In the genomic region with DNA sequence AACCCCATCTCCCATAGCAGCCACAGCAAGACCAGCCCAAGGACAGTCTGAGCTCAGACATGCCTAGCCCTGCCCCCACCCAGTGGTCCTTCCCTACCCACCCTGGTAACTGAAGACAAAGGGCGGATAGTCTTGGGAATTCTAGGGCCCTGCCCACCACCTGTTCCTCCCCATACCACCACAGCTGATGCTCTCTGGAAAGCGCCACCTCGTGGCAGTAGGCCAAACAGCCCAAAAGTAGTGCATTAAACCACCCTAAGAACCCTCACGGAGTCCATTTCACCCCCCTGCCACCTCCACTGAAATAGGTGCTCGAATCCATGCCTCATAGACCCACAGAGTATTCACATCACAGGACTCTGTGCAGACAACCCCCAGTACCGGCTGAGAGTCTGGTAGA, we compare ENCODE assay signal across 27 cellular contexts.
DNase-seq lines count a peak whose midpoint lies in the region; ATAC-seq, FAIRE-seq and TF ChIP-seq lines count a peak whose summit lies in the region.
"Had no signal": no experiment of that assay in that cellular context is flagged by ENCODE, and none has a peak within 500 bp of the region (broad histone marks: within the 10 kb centered on the region; RNA-seq: fewer than 3 reads in every experiment).

No MANE protein-coding gene starts in this region.

- intact Hi-C loops in ovary (cut with DNase I), result no loop called here
- intact Hi-C loops in CD8-positive, alpha-beta T cell (cut with DNase I, micrococcal nuclease), result no loop called here

- no peak overlapping the region for H2AK5ac ChIP-seq in H1 (ENCODE audit: low read depth, low read length)

- H3K36me3 ChIP-seq in NT2/D1 (ENCODE audit: insufficient read depth, insufficient read length, low read length), result no peaks in the 10 kb centered on the region
- no peaks in the 10 kb centered on the region for H3K36me3 ChIP-seq in H1 (ENCODE audit: control insufficient read depth in 2 of 4, insufficient read depth in 4 of 4, low read length in 3 of 4)
- H3K36me3 ChIP-seq in ovary, result no peaks in the 10 kb centered on the region
- no peaks in the 10 kb centered on the region for H3K36me3 ChIP-seq in CD8-positive, alpha-beta T cell (ENCODE audit: insufficient read depth, low read length)
- H3K36me3 ChIP-seq: HAP-1 had no signal

- H3K79me2 ChIP-seq in H1 (ENCODE audit: control insufficient read depth in 1 of 2, insufficient read depth in 2 of 2, low read length in 2 of 2), result no peaks in the 10 kb centered on the region

- H2BK15ac ChIP-seq in H1 (ENCODE audit: low read length), result no peak overlapping the region

- H3K27ac Mint-ChIP-seq in CD8-positive, alpha-beta T cell, result no peak overlapping the region
- H3K27ac Mint-ChIP-seq: naive B cell, type B pancreatic cell had no signal

- no peak overlapping the region for H3K9ac ChIP-seq in NT2/D1 (ENCODE audit: insufficient read length, low read depth)
- no peak overlapping the region for H3K9ac ChIP-seq in H1 (replicated peaks in 1 of 4; ENCODE audit: extremely low read depth in 1 of 4, low read depth in 3 of 4, low read length in 3 of 4)

- H3K4ac ChIP-seq in H1 (replicated peaks; ENCODE audit: insufficient read length, low read depth, low read length), result no peak overlapping the region

- no peak overlapping the region for H3K14ac ChIP-seq in H1 (ENCODE audit: insufficient read length)

- TF ChIP-seq EP300 in H1 (IDR thresholded peaks at IDR 0.05; ENCODE audit: borderline replicate concordance in 1 of 2, low read depth in 2 of 2, low read length in 2 of 2), result no peak
- TF ChIP-seq EP300 in ovary (IDR thresholded peaks at IDR 0.05), result no peak

- H4K20me1 ChIP-seq in H1 (replicated peaks in 1 of 2; ENCODE audit: control insufficient read depth in 1 of 2, insufficient read depth in 2 of 2, low read length in 2 of 2), result no peaks in the 10 kb centered on the region

- H4K5ac ChIP-seq in H1 (ENCODE audit: insufficient read length, low read depth, low read length), result no peak overlapping the region

- TF ChIP-seq POLR2A in H1 (IDR thresholded peaks at IDR 0.05; ENCODE audit: control extremely low read depth in 1 of 2, low read depth in 2 of 2, low read length in 2 of 2) (no peak), ovary (IDR thresholded peaks at IDR 0.05) (no peak)

- H4K8ac ChIP-seq in H1 (ENCODE audit: extremely low read depth, insufficient read depth, low read length), result no peak overlapping the region

- H3K4me2 ChIP-seq in H1 (ENCODE audit: insufficient read depth in 1 of 2, low read depth in 2 of 2, low read length in 2 of 2), result no peak overlapping the region

- no peaks in the 10 kb centered on the region for H3K36me3 Mint-ChIP-seq in CD8-positive, alpha-beta T cell
- H3K36me3 Mint-ChIP-seq: naive B cell, type B pancreatic cell had no signal

- no peak overlapping the region for H2AFZ ChIP-seq in H1 (ENCODE audit: low read length)

- no peak overlapping the region for H2BK120ac ChIP-seq in H1 (replicated peaks; ENCODE audit: low read depth, low read length)

- H2BK12ac ChIP-seq in H1 (ENCODE audit: low read depth, low read length), result no peak overlapping the region

- CTCF ChIA-PET in H1 (lab: Charles Lee; ENCODE audit: partially characterized antibody), result interaction anchor here (1.1 to 1.4 kb wide), 5 partner anchors 9 to 105 kb away, joined by 3 to 7 read pairs (median 4); no protein-coding TSS in a partner anchor
- CTCF ChIA-PET in CD8-positive, alpha-beta T cell (lab: Charles Lee), result no interaction called here

- H3K79me1 ChIP-seq in H1 (ENCODE audit: low read depth, low read length), result no peaks in the 10 kb centered on the region

- in situ Hi-C loops in GM13976 (cut with MboI; ENCODE audit: low sequenced_read_pairs, unreplicated experiment), result no loop called here

- H3K27ac ChIP-seq in 22Rv1 (no peak overlapping the region), H1 (ENCODE audit: low read depth, low read length) (no peak overlapping the region), ovary (no peak overlapping the region)
- H3K27ac ChIP-seq in CD8-positive, alpha-beta T cell (ENCODE audit: low read depth, low read length), result no peak overlapping the region
- H3K27ac ChIP-seq: dorsolateral prefrontal cortex had no signal

- H2BK5ac ChIP-seq in H1 (ENCODE audit: low read depth, low read length), result no peak overlapping the region

- ATAC-seq in CD8-positive, alpha-beta T cell, result no peak
- no peak for ATAC-seq in left lobe of liver
- ATAC-seq: activated T-cell treated with anti-CD3 and anti-CD28 coated beads, Interleukin-2, amount 50 U/mL, for 4 hours; left colon; Panc1 had no signal

- FAIRE-seq in H1 (lab: Jason Lieb, UNC), result no peak
- FAIRE-seq: small intestine had no signal

- 83% methylated on average over 6 of the region's 6 CpGs; no CpG with 5 or more reads in 1 of the 2 experiments for WGBS in H1 (ENCODE audit: extremely low coverage in 1 of 2, insufficient coverage in 1 of 2, insufficient read length in 1 of 2, insufficient replicate concordance in 2 of 2, low coverage in 1 of 2, low lambda C conversion rate in 2 of 2, missing lambda C conversion rate in 1 of 2), 2 experiments
- WGBS in ovary, 3 donors, result 78 to 86% (median 80%) methylated on average over 6 of the region's 6 CpGs

- no peaks in the 10 kb centered on the region for H3K27me3 ChIP-seq in NT2/D1 (ENCODE audit: insufficient read depth, insufficient read length)
- no peaks in the 10 kb centered on the region for H3K27me3 ChIP-seq in H1 (replicated peaks in 1 of 4; ENCODE audit: control insufficient read depth in 3 of 4, extremely low read depth in 1 of 4, insufficient read depth in 3 of 4, low read length in 3 of 4)
- no peaks in the 10 kb centered on the region for H3K27me3 ChIP-seq in ovary
- no peaks in the 10 kb centered on the region for H3K27me3 ChIP-seq in CD8-positive, alpha-beta T cell (ENCODE audit: insufficient read depth, low read length)
- H3K27me3 ChIP-seq: dorsolateral prefrontal cortex had no signal

- H3K4me1 ChIP-seq in NT2/D1 (ENCODE audit: insufficient read depth, insufficient read length), result no peaks in the 10 kb centered on the region
- no peaks in the 10 kb centered on the region for H3K4me1 ChIP-seq in H1 (replicated peaks in 1 of 4; ENCODE audit: control insufficient read depth in 3 of 4, insufficient read depth in 4 of 4, low read length in 3 of 4)
- H3K4me1 ChIP-seq in ovary (ENCODE audit: insufficient read depth), result no peaks in the 10 kb centered on the region
- no peaks in the 10 kb centered on the region for H3K4me1 ChIP-seq in CD8-positive, alpha-beta T cell (ENCODE audit: insufficient read depth, low read length)
- H3K4me1 ChIP-seq: Caco-2, HAP-1 had no signal

- no peaks in the 10 kb centered on the region for H3K9me3 ChIP-seq in NT2/D1 (ENCODE audit: insufficient read depth, low read length)
- H3K9me3 ChIP-seq in H1 (ENCODE audit: insufficient read depth in 2 of 2, low read depth in 1 of 2, low read length in 1 of 2), result no peaks in the 10 kb centered on the region
- no peaks in the 10 kb centered on the region for H3K9me3 ChIP-seq in ovary
- H3K9me3 ChIP-seq in CD8-positive, alpha-beta T cell (ENCODE audit: low read length), result no peaks in the 10 kb centered on the region
- H3K9me3 ChIP-seq: Caco-2, HAP-1 had no signal

- DNase-seq in H4 (ENCODE audit: low spot score), result peak; percentile 4
- peak; percentile 20 for DNase-seq in NT2/D1 (ENCODE audit: low read depth, low spot score)
- DNase-seq in H1 (ENCODE audit: low read depth in 1 of 2, low spot score in 2 of 2), result peak in 1 of 2 experiments; percentile 65
- no peak for DNase-seq in ovary
- no peak for DNase-seq in GM13976 (ENCODE audit: low spot score)
- DNase-seq in CD8-positive, alpha-beta T cell, result no peak
- no peak for DNase-seq in left lobe of liver (ENCODE audit: low spot score)
- DNase-seq: activated CD4-positive, alpha-beta T cell treated with anti-CD3 and anti-CD28 coated beads for 4 hours; activated CD8-positive, alpha-beta memory T cell treated with anti-CD3 and anti-CD28 coated beads for 24 hours; activated T-cell treated with anti-CD3 and anti-CD28 coated beads, Interleukin-2, amount 50 U/mL, for 4 hours; cerebellar nuclear complex; EL; left colon; naive B cell; NCI-H1436; NCI-H2107; NCI-H446; occipital lobe; retina; small intestine; stimulated activated CD4-positive, alpha-beta T cell treated with anti-CD3 and anti-CD28 coated beads, Interleukin-2, amount 100 ng/mL, for 24 hours had no signal

- no peak overlapping the region for H4K91ac ChIP-seq in H1 (replicated peaks; ENCODE audit: insufficient read length, low read length)

- peak overlapping the region; percentile 39 for H3K56ac ChIP-seq in H1 (replicated peaks; ENCODE audit: insufficient read length, low read depth, low read length)

- peaks cover 18% of the 10 kb centered on the region for H3K9me3 Mint-ChIP-seq in CD8-positive, alpha-beta T cell

- no peak overlapping the region for H3K18ac ChIP-seq in H1 (ENCODE audit: extremely low read depth, low read length)

- TF ChIP-seq CTCF in 22Rv1 (IDR thresholded peaks at IDR 0.05), result peak; percentile 28; the same call in 1 of the 2 replicates
- peak; percentile 20 to 53 (median 49); a peak in 3 of 4 replicates for TF ChIP-seq CTCF in H1 (IDR thresholded peaks at IDR 0.05; ENCODE audit: control extremely low read depth in 1 of 3, insufficient read depth in 1 of 3, low read depth in 1 of 3, low read length in 3 of 3)
- TF ChIP-seq CTCF in ovary (IDR thresholded peaks at IDR 0.05), result no peak
- no peak for TF ChIP-seq CTCF in GM13976 (IDR thresholded peaks at IDR 0.05; ENCODE audit: borderline replicate concordance, control extremely low read depth, extremely low read depth, insufficient read depth, missing control alignments)
- no peak for TF ChIP-seq CTCF in CD8-positive, alpha-beta T cell (IDR thresholded peaks at IDR 0.05)

- peak; percentile 36 to 53; a peak in 3 of 4 replicates for TF ChIP-seq RAD21 in H1 (IDR thresholded peaks at IDR 0.05 in 1 of 2, conservative IDR thresholded peaks at IDR 0.05 in 1 of 2; ENCODE audit: low read depth in 2 of 2, low read length in 2 of 2)

- H2BK20ac ChIP-seq in H1 (ENCODE audit: low read length), result no peak overlapping the region

- H3K23ac ChIP-seq in H1 (ENCODE audit: insufficient read length), result no peak overlapping the region

- no peaks in the 10 kb centered on the region for H3K27me3 Mint-ChIP-seq in CD8-positive, alpha-beta T cell (ENCODE audit: low read depth)
- H3K27me3 Mint-ChIP-seq: naive B cell, type B pancreatic cell had no signal

- H3K4me3 ChIP-seq in NT2/D1 (ENCODE audit: insufficient read length, low read depth) (no peak overlapping the region), H1 (ENCODE audit: extremely low read depth in 1 of 4, insufficient read depth in 2 of 4, low read depth in 3 of 4, low read length in 4 of 4) (no peak overlapping the region), ovary (no peak overlapping the region)
- H3K4me3 ChIP-seq in CD8-positive, alpha-beta T cell (ENCODE audit: low read depth, low read length), result no peak overlapping the region
- H3K4me3 ChIP-seq: dorsolateral prefrontal cortex, HAP-1 had no signal

- POLR2A ChIA-PET in H1 (lab: Charles Lee; ENCODE audit: partially characterized antibody), result no interaction called here
- POLR2A ChIA-PET in CD8-positive, alpha-beta T cell (lab: Charles Lee), result no interaction called here

- H3K4me1 Mint-ChIP-seq in CD8-positive, alpha-beta T cell (ENCODE audit: low read depth), result no peaks in the 10 kb centered on the region
- H3K4me1 Mint-ChIP-seq: naive B cell had no signal

- no peaks in the 10 kb centered on the region; the same call in 1 of the 2 replicates for H3K23me2 ChIP-seq in H1 (ENCODE audit: low read depth, low read length)

- H3K4me3 Mint-ChIP-seq in CD8-positive, alpha-beta T cell, result no peak overlapping the region
- H3K4me3 Mint-ChIP-seq: activated T-cell treated with anti-CD3 and anti-CD28 coated beads, Interleukin-2, amount 50 U/mL, for 4 hours; naive B cell; type B pancreatic cell had no signal

Comparison
In these comparisons a context has a peak if more than half of its experiments do, and no peak if none do; other contexts are left out.
1. CTCF ChIP-seq: peak in 22Rv1 (single experiment) and H1 (3 of 3); none in ovary (0 of 3), GM13976 (single experiment) and CD8-positive, alpha-beta T cell (single experiment).
2. DNase-seq: peak in H4 (single experiment) and NT2/D1 (single experiment); none in ovary (0 of 5), GM13976 (single experiment), CD8-positive, alpha-beta T cell (0 of 7) and left lobe of liver (single experiment).